Comparison of ENCODE assay signal across 8 cellular contexts in genomic region chr12:26122681-26123481, GRCh38. TPM values are rescaled to one million over a fixed set of nuclear protein-coding genes. Genes with fewer than 3 reads are reported as not detected.
DNase-seq lines count a peak whose midpoint lies in the region; ATAC-seq and TF ChIP-seq lines count a peak whose summit lies in the region.

No MANE protein-coding gene starts in this region.

- peak overlapping the region; percentile 49 for H3K4me3 ChIP-seq in epithelial cell of esophagus (ENCODE audit: low read length)

- H3K9me3 Mint-ChIP-seq in mesothelial cell of epicardium = no peaks in the 10 kb centered on the region

- no peak for ATAC-seq in GM21737 (IDR thresholded peaks at IDR 0.05; ENCODE audit: unreplicated experiment)

- in situ Hi-C loops in KBM-7 (cut with MboI; ENCODE audit: low pct_unique_long_range_greater_than_20kb, low sequenced_read_pairs) = loop anchor here (25.0 kb wide), 1 partner anchor 489 kb away; no protein-coding TSS in a partner anchor

- H3K36me3 Mint-ChIP-seq in mesothelial cell of epicardium = no peaks in the 10 kb centered on the region

- peak; percentile 34 for TF ChIP-seq CTCF in GM12874 (IDR thresholded peaks at IDR 0.05; ENCODE audit: insufficient read depth, low read depth, low read length)
- TF ChIP-seq CTCF in epithelial cell of esophagus (IDR thresholded peaks at IDR 0.05; ENCODE audit: insufficient read depth, low read depth, low read length, missing control alignments) = peak; percentile 60
- TF ChIP-seq CTCF in mesothelial cell of epicardium (IDR thresholded peaks at IDR 0.05; ENCODE audit: unreplicated experiment) = no peak

- DNase-seq in A172 (ENCODE audit: low spot score) (peak; percentile 46), KBM-7 (peak; percentile 54), epithelial cell of esophagus (ENCODE audit: low read depth) (peak; percentile 76), mesothelial cell of epicardium (ENCODE audit: low spot score in 2 of 2, unreplicated experiment in 2 of 2) (peak in 1 of 2 experiments; percentile 66), superior temporal gyrus (ENCODE audit: extremely low spot score) (peak; percentile 90)
- DNase-seq in activated CD4-positive, alpha-beta T cell treated with anti-CD3 and anti-CD28 coated beads, Interleukin-2, amount 50 U/mL, for 1 hour = peak; percentile 15

- H3K27ac Mint-ChIP-seq in mesothelial cell of epicardium = peak overlapping the region; percentile 78

- H3K4me1 Mint-ChIP-seq in mesothelial cell of epicardium = peaks cover 54% of the 10 kb centered on the region

- H3K4me3 Mint-ChIP-seq in mesothelial cell of epicardium = peak overlapping the region; percentile 94

- peaks cover 51% of the 10 kb centered on the region for H3K27me3 Mint-ChIP-seq in mesothelial cell of epicardium (ENCODE audit: low read depth)

RNA-seq across cellular contexts. Expression of gene BHLHE41, which starts 2.0 kb away (rescaled TPM):
- 0.21 and 0.41 TPM in 2 replicates for total RNA-seq in A172 (2014; rRNA removed; shearing (Covaris generic))
- total RNA-seq in mesothelial cell of epicardium = 5.7 to 9.6 TPM (median 9.2 TPM) in 3 replicates
